Comparison of ENCODE assay signal across 17 cellular contexts in the genomic region with DNA sequence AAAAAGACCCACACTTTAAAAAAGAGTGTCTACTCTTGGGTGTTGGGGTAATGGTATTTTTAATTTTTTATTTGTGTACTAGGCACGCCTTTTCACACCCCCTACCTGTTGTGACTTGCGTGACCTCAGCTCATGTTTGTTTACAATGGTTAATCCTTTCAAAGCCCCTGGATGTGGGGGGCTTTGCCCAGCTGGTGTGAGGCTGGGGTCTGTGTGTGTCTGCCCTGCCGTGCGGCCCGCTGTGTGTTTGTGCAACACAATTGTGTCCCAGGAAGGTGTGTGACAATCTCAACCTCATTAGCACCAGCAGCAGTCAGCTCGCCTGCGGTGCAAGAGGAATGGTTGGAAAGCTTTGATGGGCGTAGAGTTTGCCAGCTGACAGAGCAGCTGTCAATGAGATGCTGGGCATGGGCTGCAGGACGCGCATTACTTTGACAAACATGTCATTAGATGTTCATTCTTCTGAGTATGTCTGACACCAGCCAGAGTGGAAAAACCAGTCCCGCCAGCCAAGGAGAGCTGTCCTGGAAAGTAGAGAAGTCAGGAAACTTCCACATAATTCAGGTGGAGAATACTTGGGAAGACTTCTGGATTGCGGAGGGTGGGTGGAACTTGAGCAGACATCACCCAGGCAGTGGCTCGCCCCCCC. TPM values are rescaled to one million over a fixed set of nuclear protein-coding genes. Genes with fewer than 3 reads are reported as not detected.
DNase-seq lines count a peak whose midpoint lies in the region; ATAC-seq, FAIRE-seq and TF ChIP-seq lines count a peak whose summit lies in the region.
"Had no signal": no experiment of that assay in that cellular context is flagged by ENCODE, and none has a peak within 500 bp of the region (broad histone marks: within the 10 kb centered on the region; RNA-seq: fewer than 3 reads in every experiment).

No MANE protein-coding gene starts in this region.

- DNase-seq in ELF-1 (ENCODE audit: low read depth, low spot score) (peak; percentile 56), NCI-H345 treated with DMSO at 0.1 percent for 48 hours (lab: John Stamatoyannopoulos, UW; ENCODE audit: unreplicated experiment) (peak; percentile 61), bronchial epithelial cell (ENCODE audit: low read depth) (peak; percentile 63), prostate gland (ENCODE audit: low spot score) (peak; percentile 58), posterior cingulate gyrus (no peak), left cardiac atrium (no peak)
- no peak for DNase-seq in activated naive CD4-positive, alpha-beta T cell treated with Interleukin-2 at 50 U/mL for 16 hours
- DNase-seq in CD8-positive, alpha-beta T cell, result no peak
- DNase-seq: activated CD4-positive, alpha-beta T cell treated with anti-CD3 and anti-CD28 coated beads, Interleukin-2, amount 10 ng/mL, durations not matched to agents 24 days and 14 days; activated T-cell treated with anti-CD3 and anti-CD28 coated beads, Interleukin-2, amount 50 U/mL, for 1 hour; brain microvascular endothelial cell; GM23248; NCI-H2081 treated with DMSO at 0.1 percent for 48 hours; SJCRH30 had no signal

- intact Hi-C loops in prostate gland (cut with DNase I), result no loop called here
- intact Hi-C loops in posterior cingulate gyrus (cut with DNase I), result no loop called here
- intact Hi-C loops in CD8-positive, alpha-beta T cell (cut with DNase I, micrococcal nuclease), result no loop called here
- intact Hi-C loops in left cardiac atrium (cut with DNase I), result no loop called here

- H3K4me1 Mint-ChIP-seq in CD8-positive, alpha-beta T cell (ENCODE audit: low read depth), result no peaks in the 10 kb centered on the region
- H3K4me1 Mint-ChIP-seq: activated CD4-positive, alpha-beta T cell treated with anti-CD3 and anti-CD28 coated beads, Interleukin-2, amount 10 ng/mL, durations not matched to agents 24 days and 14 days had no signal

- no peaks in the 10 kb centered on the region for H3K4me1 ChIP-seq in prostate gland (replicated peaks)
- no peaks in the 10 kb centered on the region for H3K4me1 ChIP-seq in CD8-positive, alpha-beta T cell (ENCODE audit: insufficient read depth, low read length)
- H3K4me1 ChIP-seq: SJCRH30 had no signal

- H3K4me3 Mint-ChIP-seq in CD8-positive, alpha-beta T cell, result no peak overlapping the region
- H3K4me3 Mint-ChIP-seq: activated CD4-positive, alpha-beta T cell treated with anti-CD3 and anti-CD28 coated beads, Interleukin-2, amount 10 ng/mL, durations not matched to agents 24 days and 14 days; activated naive CD8-positive, alpha-beta T cell; nephron progenitor cell had no signal

- peaks cover 18% of the 10 kb centered on the region for H3K27me3 Mint-ChIP-seq in CD8-positive, alpha-beta T cell (ENCODE audit: low read depth)

- H3K27ac ChIP-seq in prostate gland, result peak overlapping the region; percentile 42 to 61
- no peak overlapping the region for H3K27ac ChIP-seq in CD8-positive, alpha-beta T cell (ENCODE audit: low read depth, low read length)
- H3K27ac ChIP-seq: brain microvascular endothelial cell, GM23248, SJCRH30 had no signal

- no peaks in the 10 kb centered on the region for H3K9me3 ChIP-seq in prostate gland
- H3K9me3 ChIP-seq in CD8-positive, alpha-beta T cell (ENCODE audit: low read length), result no peaks in the 10 kb centered on the region
- H3K9me3 ChIP-seq: SJCRH30 had no signal

- no peak for TF ChIP-seq POLR2A in prostate gland (IDR thresholded peaks at IDR 0.05)

- POLR2A ChIA-PET in CD8-positive, alpha-beta T cell (lab: Charles Lee), result no interaction called here

- ATAC-seq in CD8-positive, alpha-beta T cell, result no peak
- no peak for ATAC-seq in left cardiac atrium

- TF ChIP-seq CTCF in bronchial epithelial cell (IDR thresholded peaks at IDR 0.05; ENCODE audit: insufficient read depth, low read length, severe bottlenecking) (no peak), prostate gland (IDR thresholded peaks at IDR 0.05) (no peak)
- TF ChIP-seq CTCF in CD8-positive, alpha-beta T cell (IDR thresholded peaks at IDR 0.05), result no peak

- H3K36me3 ChIP-seq in bronchial epithelial cell (ENCODE audit: control insufficient read depth, insufficient read depth, low read length) (peaks cover 6% of the 10 kb centered on the region), prostate gland (no peaks in the 10 kb centered on the region)
- H3K36me3 ChIP-seq in CD8-positive, alpha-beta T cell (ENCODE audit: insufficient read depth, low read length), result no peaks in the 10 kb centered on the region
- H3K36me3 ChIP-seq: brain microvascular endothelial cell, SJCRH30 had no signal

- no peak for FAIRE-seq in bronchial epithelial cell (lab: Jason Lieb, UNC)

- no peak overlapping the region for H3K27ac Mint-ChIP-seq in CD8-positive, alpha-beta T cell
- H3K27ac Mint-ChIP-seq: activated CD4-positive, alpha-beta T cell treated with anti-CD3 and anti-CD28 coated beads, Interleukin-2, amount 10 ng/mL, durations not matched to agents 24 days and 14 days; activated naive CD8-positive, alpha-beta T cell; nephron progenitor cell had no signal

- H3K27me3 ChIP-seq in bronchial epithelial cell (ENCODE audit: control insufficient read depth, insufficient read depth, low read length), result no peaks in the 10 kb centered on the region
- H3K27me3 ChIP-seq in prostate gland (replicated peaks; ENCODE audit: insufficient read depth), result no peaks in the 10 kb centered on the region
- no peaks in the 10 kb centered on the region for H3K27me3 ChIP-seq in CD8-positive, alpha-beta T cell (ENCODE audit: insufficient read depth, low read length)
- H3K27me3 ChIP-seq: brain microvascular endothelial cell, SJCRH30 had no signal

- H3K4me3 ChIP-seq in bronchial epithelial cell (ENCODE audit: low read depth, low read length) (no peak overlapping the region), prostate gland (no peak overlapping the region)
- no peak overlapping the region for H3K4me3 ChIP-seq in CD8-positive, alpha-beta T cell (ENCODE audit: low read depth, low read length)
- H3K4me3 ChIP-seq: GM23248, lung, SJCRH30 had no signal

- H3K9me3 Mint-ChIP-seq in CD8-positive, alpha-beta T cell, result no peaks in the 10 kb centered on the region
- H3K9me3 Mint-ChIP-seq: activated CD4-positive, alpha-beta T cell treated with anti-CD3 and anti-CD28 coated beads, Interleukin-2, amount 10 ng/mL, durations not matched to agents 24 days and 14 days; nephron progenitor cell had no signal

- CTCF ChIA-PET in CD8-positive, alpha-beta T cell (lab: Charles Lee), result no interaction called here

- WGBS in prostate gland, result 53% methylated on average over 13 of the region's 13 CpGs

- H3K36me3 Mint-ChIP-seq in CD8-positive, alpha-beta T cell, result no peaks in the 10 kb centered on the region
- H3K36me3 Mint-ChIP-seq: activated naive CD8-positive, alpha-beta T cell had no signal

RNA-seq across cellular contexts. Expression of a gene that starts 9.6 kb away (rescaled TPM):
- 4.2 TPM in 2 replicates for total RNA-seq in bronchial epithelial cell
- 10 to 100 TPM; 18.6 to 20.3 TPM for total RNA-seq in prostate gland
- under 1 TPM; 0.16 to 0.39 TPM for total RNA-seq in CD8-positive, alpha-beta T cell
- total RNA-seq in left cardiac atrium, result 1 to 10 TPM; 5.2 to 9.1 TPM

RNA-seq across cellular contexts. Expression of a gene that starts 49.1 kb away (rescaled TPM):
- total RNA-seq in bronchial epithelial cell, result 217 and 666 TPM in 2 replicates
- total RNA-seq in prostate gland, result 100 to 1,000 TPM; 240 to 347 TPM
- not detected for total RNA-seq in CD8-positive, alpha-beta T cell
- 10 to 100 TPM in 1 of 2 donors, 1 to 10 TPM in 1; 3.4 to 13.7 TPM for total RNA-seq in left cardiac atrium
- total RNA-seq: activated CD4-positive, alpha-beta T cell treated with anti-CD3 and anti-CD28 coated beads, Interleukin-2, amount 10 ng/mL, durations not matched to agents 24 days and 14 days had no signal

Comparison
In these comparisons a context has a peak if more than half of its experiments do, and no peak if none do; other contexts are left out.
1. DNase-seq: peak in ELF-1 (single experiment), NCI-H345 treated with DMSO at 0.1 percent for 48 hours (single experiment), bronchial epithelial cell (single experiment) and prostate gland (single experiment); none in activated naive CD4-positive, alpha-beta T cell treated with Interleukin-2 at 50 U/mL for 16 hours (single experiment), posterior cingulate gyrus (0 of 10), CD8-positive, alpha-beta T cell (0 of 7) and left cardiac atrium (single experiment).
2. RNA of a gene that starts 49.1 kb away (total RNA-seq): 217 to 666 TPM in bronchial epithelial cell and 240 to 347 TPM in prostate gland; 3.4 to 13.7 TPM in left cardiac atrium and not detected in CD8-positive, alpha-beta T cell; every median in the first group is over 10 times any median in the second.